Comparison of ENCODE assay signal across 10 cellular contexts in genomic region chr17:48995332-48995870, GRCh38. TPM values are rescaled to one million over a fixed set of nuclear protein-coding genes. Genes with fewer than 3 reads are reported as not detected.
DNase-seq lines count a peak whose midpoint lies in the region; ATAC-seq, FAIRE-seq and TF ChIP-seq lines count a peak whose summit lies in the region.
"Had no signal": no experiment of that assay in that cellular context is flagged by ENCODE, and none has a peak within 500 bp of the region (broad histone marks: within the 10 kb centered on the region; RNA-seq: fewer than 3 reads in every experiment).

No MANE protein-coding gene starts in this region.

- no peak overlapping the region for H3K4me3 ChIP-seq in CD8-positive, alpha-beta memory T cell (ENCODE audit: low read length)
- peak overlapping the region; percentile 90 for H3K4me3 ChIP-seq in astrocyte (ENCODE audit: insufficient read depth, low read depth, low read length)
- H3K4me3 ChIP-seq: ovary had no signal

- peak overlapping the region; percentile 99 for H3K4me2 ChIP-seq in astrocyte (ENCODE audit: low read length)

- peaks cover 19 to 34% (median 30%) of the 10 kb centered on the region in 3 donors for H3K4me1 Mint-ChIP-seq in CD8-positive, alpha-beta memory T cell
- H3K4me1 Mint-ChIP-seq in astrocyte (ENCODE audit: low read depth, unreplicated experiment): peaks cover 24% of the 10 kb centered on the region
- H3K4me1 Mint-ChIP-seq in naive B cell: peaks cover 17 to 39% (median 30%) of the 10 kb centered on the region in 3 donors

- POLR2A ChIA-PET in CD8-positive, alpha-beta memory T cell (lab: Charles Lee): no interaction called here

- H3K9ac ChIP-seq in astrocyte (ENCODE audit: low read length): peak overlapping the region; percentile 96

- FAIRE-seq in HTR-8/SVneo (lab: Jason Lieb, UNC) (peak; percentile 13), astrocyte (lab: Jason Lieb, UNC) (no peak)

- CTCF ChIA-PET in CD8-positive, alpha-beta memory T cell (lab: Charles Lee): no interaction called here

- H3K27ac Mint-ChIP-seq in CD8-positive, alpha-beta memory T cell: peak overlapping the region in 2 of 8 donors; percentile 54 to 68
- H3K27ac Mint-ChIP-seq in astrocyte (ENCODE audit: unreplicated experiment): peak overlapping the region; percentile 93
- H3K27ac Mint-ChIP-seq in naive B cell: peak overlapping the region in 2 of 6 donors; percentile 53 to 79

- no peak for TF ChIP-seq CTCF in astrocyte (IDR thresholded peaks at IDR 0.05; ENCODE audit: insufficient read depth, low read depth, low read length)

- no peaks in the 10 kb centered on the region for H4K20me1 ChIP-seq in astrocyte (ENCODE audit: insufficient read depth, low read length)

- peaks cover 31% of the 10 kb centered on the region for H3K79me2 ChIP-seq in astrocyte (ENCODE audit: insufficient read depth, low read length)

- H3K27me3 Mint-ChIP-seq in CD8-positive, alpha-beta memory T cell: peaks cover 65 to 86% of the 10 kb centered on the region in 2 donors
- no peaks in the 10 kb centered on the region for H3K27me3 Mint-ChIP-seq in astrocyte (ENCODE audit: low read depth, unreplicated experiment)
- H3K27me3 Mint-ChIP-seq in naive B cell: peaks cover 66 to 84% (median 69%) of the 10 kb centered on the region in 3 donors

- peak overlapping the region; percentile 75 for H3K27ac ChIP-seq in CD8-positive, alpha-beta memory T cell (ENCODE audit: low read depth, low read length)
- H3K27ac ChIP-seq in astrocyte (ENCODE audit: low read depth, low read length): no peak overlapping the region
- H3K27ac ChIP-seq: ovary had no signal

- no peaks in the 10 kb centered on the region for H3K36me3 ChIP-seq in CD8-positive, alpha-beta memory T cell (ENCODE audit: insufficient read depth, low read length)
- no peaks in the 10 kb centered on the region for H3K36me3 ChIP-seq in astrocyte (ENCODE audit: insufficient read depth, low read length)
- H3K36me3 ChIP-seq: ovary had no signal

- no peak for DNase-seq in CD8-positive, alpha-beta memory T cell
- DNase-seq in HTR-8/SVneo (ENCODE audit: insufficient read length, low spot score): no peak
- no peak for DNase-seq in astrocyte (ENCODE audit: low read depth)
- no peak for DNase-seq in naive B cell
- no peak for DNase-seq in NCI-H2171 treated with DMSO at 0.1 percent for 48 hours (lab: John Stamatoyannopoulos, UW)
- DNase-seq in NCI-H1092 treated with DMSO at 0.1 percent for 48 hours (lab: John Stamatoyannopoulos, UW): no peak
- DNase-seq in DMS 273 (lab: John Stamatoyannopoulos, UW; ENCODE audit: unreplicated experiment): no peak

- no peaks in the 10 kb centered on the region for H3K9me3 ChIP-seq in CD8-positive, alpha-beta memory T cell (ENCODE audit: low read length)
- no peaks in the 10 kb centered on the region for H3K9me3 ChIP-seq in astrocyte (ENCODE audit: insufficient read depth, low read depth, low read length)
- H3K9me3 ChIP-seq: ovary had no signal

- H3K27me3 ChIP-seq in CD8-positive, alpha-beta memory T cell (ENCODE audit: insufficient read depth, low read length, poor library complexity, severe bottlenecking): peaks cover 61% of the 10 kb centered on the region
- H3K27me3 ChIP-seq in astrocyte (ENCODE audit: insufficient read depth, low read length): peaks cover 42% of the 10 kb centered on the region

- H3K9me3 Mint-ChIP-seq in CD8-positive, alpha-beta memory T cell: peaks cover 2 to 14% (median 8%) of the 10 kb centered on the region in 5 donors
- H3K9me3 Mint-ChIP-seq in astrocyte (ENCODE audit: unreplicated experiment) (peaks cover 1% of the 10 kb centered on the region), naive B cell (peaks cover 0 to 3% (median 0%) of the 10 kb centered on the region in 7 donors)

- H2AFZ ChIP-seq in astrocyte (ENCODE audit: low read depth, low read length): peak overlapping the region; percentile 73

- ATAC-seq in naive B cell (ENCODE audit: low read depth in 2 of 2): peak in 1 of 2 donors; percentile 9
- ATAC-seq in GM21360 (IDR thresholded peaks at IDR 0.05; ENCODE audit: unreplicated experiment): no peak

- no peaks in the 10 kb centered on the region for H3K36me3 Mint-ChIP-seq in CD8-positive, alpha-beta memory T cell
- H3K36me3 Mint-ChIP-seq in astrocyte (ENCODE audit: low read depth, unreplicated experiment) (peaks cover 10% of the 10 kb centered on the region), naive B cell (peaks cover 0 to 8% of the 10 kb centered on the region in 2 donors)

- H3K4me3 Mint-ChIP-seq in CD8-positive, alpha-beta memory T cell: peak overlapping the region in 5 of 7 donors; percentile 1 to 51 (median 43)
- H3K4me3 Mint-ChIP-seq in astrocyte (ENCODE audit: unreplicated experiment) (peak overlapping the region; percentile 87), naive B cell (peak overlapping the region; percentile 62 to 87 (median 78))

- H3K4me1 ChIP-seq in CD8-positive, alpha-beta memory T cell (ENCODE audit: insufficient read depth, low read length): peaks cover 32% of the 10 kb centered on the region
- H3K4me1 ChIP-seq in astrocyte (ENCODE audit: insufficient read depth, low read length): peaks cover 9% of the 10 kb centered on the region

RNA-seq across cellular contexts. Expression of gene IGF2BP1, which starts 1.8 kb away (rescaled TPM):
- under 1 TPM; 0.24 to 0.28 TPM for total RNA-seq in CD8-positive, alpha-beta memory T cell
- not detected for polyA plus RNA-seq in CD8-positive, alpha-beta memory T cell
- total RNA-seq in astrocyte: 241 and 260 TPM in 2 replicates
- polyA plus RNA-seq in naive B cell (ENCODE audit: low read depth in 6 of 6): not detected

RNA-seq across cellular contexts. Expression of gene GIP, which starts 27.0 kb away (rescaled TPM):
- total RNA-seq in CD8-positive, alpha-beta memory T cell: not detected
- polyA plus RNA-seq in CD8-positive, alpha-beta memory T cell: not detected
- total RNA-seq in astrocyte: not detected in 2 replicates
- polyA plus RNA-seq in naive B cell (ENCODE audit: low read depth in 6 of 6): not detected
- total RNA-seq: ovary; T-helper 1 cell treated with Interleukin-12 subunit alpha and Interleukin-12 subunit beta and Interleukin-4 antibody, amounts not matched to agents 30 ng/mL and 1 ng/mL, for 36 hours had no signal
- polyA plus RNA-seq: ovary had no signal

RNA-seq across cellular contexts. Expression of gene SNF8, which starts 50.8 kb away (rescaled TPM):
- total RNA-seq in CD8-positive, alpha-beta memory T cell: 100 to 1,000 TPM; 151 to 161 TPM
- polyA plus RNA-seq in CD8-positive, alpha-beta memory T cell: 113 TPM
- 162 and 168 TPM in 2 replicates for total RNA-seq in astrocyte
- 100 to 1,000 TPM in 4 of 6 donors, 10 to 100 TPM in 2; 92.4 to 140 (median 108) TPM for polyA plus RNA-seq in naive B cell (ENCODE audit: low read depth in 6 of 6)

Comparison
In these comparisons a context has a peak if more than half of its experiments do, and no peak if none do; other contexts are left out.
1. RNA of gene IGF2BP1, which starts 1.8 kb away (total RNA-seq): 241 to 260 TPM in astrocyte; 0.24 to 0.28 TPM in CD8-positive, alpha-beta memory T cell; every median in the first group is over 100 times any median in the second.
2. Peak in every context shown above with its lines, with median percentiles within 50 percentile points of each other: H3K4me3 Mint-ChIP-seq.